38 cellular contexts compared by ENCODE assay signal in genomic region chr12:30678221-30678620, GRCh38.
"Had no signal": no experiment of that assay in that cellular context is flagged by ENCODE, and none has a peak within 500 bp of the region (broad histone marks: within the 10 kb centered on the region; RNA-seq: fewer than 3 reads in every experiment).

No MANE protein-coding gene starts in this region.

- ATAC-seq: activated naive CD4-positive, alpha-beta T cell treated with anti-CD3 and anti-CD28 coated beads, Interleukin-2, amount 50 U/mL, for 72 hours; activated naive CD8-positive, alpha-beta T cell treated with anti-CD3 and anti-CD28 coated beads, Interleukin-2, amount 50 U/mL, for 24 hours; activated T-cell treated with anti-CD3 and anti-CD28 coated beads, Interleukin-2, amount 50 U/mL, for 4 hours; activated T-cell treated with anti-CD3 and anti-CD28 coated beads, Interleukin-2, amount 50 U/mL, for 72 hours; activated T-helper 17 cell treated with anti-CD3 and anti-CD28 coated beads, Interleukin-2, amount 50 U/mL, for 72 hours; body of pancreas had no signal

- H3K27me3 ChIP-seq: adrenal gland, ascending aorta, body of pancreas, brain microvascular endothelial cell, breast epithelium, cardiac muscle cell had no signal

- H3K4me1 Mint-ChIP-seq: activated naive CD8-positive, alpha-beta T cell treated with anti-CD3 and anti-CD28 coated beads, Interleukin-2, amount 10 ng/mL, durations not matched to agents 7 days and 5 days; activated naive CD8-positive, alpha-beta T cell treated with anti-CD3 and anti-CD28 coated beads, Interleukin-2, amount 50 U/mL, for 24 hours; activated T-helper 17 cell treated with anti-CD3 and anti-CD28 coated beads, Interleukin-2, amount 50 U/mL, for 72 hours; brain had no signal

- H3K4me3 ChIP-seq: adrenal gland, ascending aorta, body of pancreas, breast epithelium, cardiac muscle cell had no signal

- H3K4me1 ChIP-seq: adrenal gland, ascending aorta, body of pancreas, breast epithelium had no signal

- H3K4me3 Mint-ChIP-seq: activated naive CD4-positive, alpha-beta T cell treated with anti-CD3 and anti-CD28 coated beads for 36 hours; activated naive CD4-positive, alpha-beta T cell treated with anti-CD3 and anti-CD28 coated beads, Interleukin-2, amount 50 U/mL, for 24 hours; activated naive CD8-positive, alpha-beta T cell; activated naive CD8-positive, alpha-beta T cell treated with anti-CD3 and anti-CD28 coated beads for 36 hours; activated naive CD8-positive, alpha-beta T cell treated with anti-CD3 and anti-CD28 coated beads, Interleukin-2, amount 10 ng/mL, durations not matched to agents 7 days and 5 days; activated naive CD8-positive, alpha-beta T cell treated with anti-CD3 and anti-CD28 coated beads, Interleukin-2, amount 50 U/mL, for 24 hours; activated T-cell treated with anti-CD3 and anti-CD28 coated beads, Interleukin-2, amount 50 U/mL, for 24 hours; activated T-cell treated with anti-CD3 and anti-CD28 coated beads, Interleukin-2, amount 50 U/mL, for 4 hours; activated T-cell treated with anti-CD3 and anti-CD28 coated beads, Interleukin-2, amount 50 U/mL, for 72 hours; activated T-helper 1 cell treated with anti-CD3 and anti-CD28 coated beads, Interleukin-12 subunit alpha, Interleukin-12 subunit beta, Interleukin-2, Interleukin-4 antibody, amounts not matched to agents 30 ng/mL and 10 ng/mL and 1 ng/mL, durations not matched to agents 14 hours and 24 hours and 36 hours; activated T-helper 17 cell treated with anti-CD3 and anti-CD28 coated beads, Interleukin-2, amount 50 U/mL, for 72 hours; brain; central memory CD8-positive, alpha-beta T cell had no signal

- H3K9me3 Mint-ChIP-seq: activated naive CD4-positive, alpha-beta T cell treated with anti-CD3 and anti-CD28 coated beads for 36 hours; activated naive CD4-positive, alpha-beta T cell treated with anti-CD3 and anti-CD28 coated beads, Interleukin-2, amount 50 U/mL, for 24 hours; activated naive CD4-positive, alpha-beta T cell treated with anti-CD3 and anti-CD28 coated beads, Interleukin-2, amount 50 U/mL, for 72 hours; activated naive CD8-positive, alpha-beta T cell treated with anti-CD3 and anti-CD28 coated beads for 36 hours; activated naive CD8-positive, alpha-beta T cell treated with anti-CD3 and anti-CD28 coated beads, Interleukin-2, amount 10 ng/mL, durations not matched to agents 7 days and 5 days; activated naive CD8-positive, alpha-beta T cell treated with anti-CD3 and anti-CD28 coated beads, Interleukin-2, amount 50 U/mL, for 24 hours; activated T-cell treated with anti-CD3 and anti-CD28 coated beads, Interleukin-2, amount 50 U/mL, for 24 hours; activated T-cell treated with anti-CD3 and anti-CD28 coated beads, Interleukin-2, amount 50 U/mL, for 4 hours; activated T-cell treated with anti-CD3 and anti-CD28 coated beads, Interleukin-2, amount 50 U/mL, for 72 hours; activated T-helper 1 cell treated with anti-CD3 and anti-CD28 coated beads, Interleukin-12 subunit alpha, Interleukin-12 subunit beta, Interleukin-2, Interleukin-4 antibody, amounts not matched to agents 30 ng/mL and 10 ng/mL and 1 ng/mL, durations not matched to agents 14 hours and 24 hours and 36 hours; activated T-helper 17 cell treated with anti-CD3 and anti-CD28 coated beads, Interleukin-2, amount 50 U/mL, for 72 hours; activated T-helper 2 cell treated with anti-CD3 and anti-CD28 coated beads, Interferon-gamma antibody, Interleukin-2, Interleukin-4, amounts not matched to agents 10 μg/mL and 5 μg/mL and 100 μg/mL, durations not matched to agents 14 hours and 24 hours and 36 hours; brain; central memory CD8-positive, alpha-beta T cell had no signal

- H3K27ac Mint-ChIP-seq: activated naive CD4-positive, alpha-beta T cell treated with anti-CD3 and anti-CD28 coated beads for 36 hours; activated naive CD4-positive, alpha-beta T cell treated with anti-CD3 and anti-CD28 coated beads, Interleukin-2, amount 50 U/mL, for 24 hours; activated naive CD4-positive, alpha-beta T cell treated with anti-CD3 and anti-CD28 coated beads, Interleukin-2, amount 50 U/mL, for 72 hours; activated naive CD8-positive, alpha-beta T cell; activated naive CD8-positive, alpha-beta T cell treated with anti-CD3 and anti-CD28 coated beads for 36 hours; activated naive CD8-positive, alpha-beta T cell treated with anti-CD3 and anti-CD28 coated beads, Interleukin-2, amount 10 ng/mL, durations not matched to agents 7 days and 5 days; activated naive CD8-positive, alpha-beta T cell treated with anti-CD3 and anti-CD28 coated beads, Interleukin-2, amount 50 U/mL, for 24 hours; activated T-cell treated with anti-CD3 and anti-CD28 coated beads, Interleukin-2, amount 50 U/mL, for 24 hours; activated T-cell treated with anti-CD3 and anti-CD28 coated beads, Interleukin-2, amount 50 U/mL, for 72 hours; activated T-helper 1 cell treated with anti-CD3 and anti-CD28 coated beads, Interleukin-12 subunit alpha, Interleukin-12 subunit beta, Interleukin-2, Interleukin-4 antibody, amounts not matched to agents 30 ng/mL and 10 ng/mL and 1 ng/mL, durations not matched to agents 14 hours and 24 hours and 36 hours; activated T-helper 17 cell treated with anti-CD3 and anti-CD28 coated beads, Interleukin-2, amount 50 U/mL, for 72 hours; activated T-helper 2 cell treated with anti-CD3 and anti-CD28 coated beads, Interferon-gamma antibody, Interleukin-2, Interleukin-4, amounts not matched to agents 10 μg/mL and 5 μg/mL and 100 μg/mL, durations not matched to agents 14 hours and 24 hours and 36 hours; brain had no signal

- H3K27ac ChIP-seq: adrenal gland, ascending aorta, body of pancreas, brain microvascular endothelial cell, breast epithelium, cardiac muscle cell had no signal

- DNase-seq: activated effector memory CD4-positive, alpha-beta T cell treated with anti-CD3 and anti-CD28 coated beads, Interleukin-2, amount 50 U/mL, for 16 hours; activated effector memory CD4-positive, alpha-beta T cell treated with Interleukin-2 at 50 U/mL for 16 hours; activated gamma-delta T cell; activated gamma-delta T cell treated with Interleukin-2 at 50 U/mL for 16 hours; activated naive CD4-positive, alpha-beta T cell; activated naive CD4-positive, alpha-beta T cell treated with anti-CD3 and anti-CD28 coated beads for 36 hours; activated naive CD4-positive, alpha-beta T cell treated with anti-CD3 and anti-CD28 coated beads, Interleukin-2, amount 50 U/mL, for 16 hours; activated naive CD4-positive, alpha-beta T cell treated with Interleukin-2 at 50 U/mL for 16 hours; activated naive CD8-positive, alpha-beta T cell treated with anti-CD3 and anti-CD28 coated beads for 36 hours; activated naive CD8-positive, alpha-beta T cell treated with anti-CD3 and anti-CD28 coated beads, Interleukin-2, amount 10 ng/mL, durations not matched to agents 7 days and 5 days; activated naive CD8-positive, alpha-beta T cell treated with anti-CD3 and anti-CD28 coated beads, Interleukin-2, amount 50 U/mL, for 24 hours; activated T-cell treated with anti-CD3 and anti-CD28 coated beads for 4 hours; activated T-cell treated with anti-CD3 and anti-CD28 coated beads, Interleukin-2, amount 50 U/mL, for 1 hour; activated T-cell treated with anti-CD3 and anti-CD28 coated beads, Interleukin-2, amount 50 U/mL, for 24 hours; activated T-cell treated with anti-CD3 and anti-CD28 coated beads, Interleukin-2, amount 50 U/mL, for 4 hours; activated T-cell treated with anti-CD3 and anti-CD28 coated beads, Interleukin-2, amount 50 U/mL, for 48 hours; activated T-cell treated with anti-CD3 and anti-CD28 coated beads, Interleukin-2, amount 50 U/mL, for 72 hours; adrenal gland; amniotic stem cell; amygdala; anterior cingulate cortex; aorta; body of pancreas; brain microvascular endothelial cell; caudate nucleus; central memory CD4-positive, alpha-beta T cell; cerebellar nuclear complex had no signal

- H3K9me3 ChIP-seq: ascending aorta, body of pancreas, breast epithelium had no signal

- H3K27me3 Mint-ChIP-seq: activated naive CD4-positive, alpha-beta T cell treated with anti-CD3 and anti-CD28 coated beads, Interleukin-2, amount 50 U/mL, for 24 hours; activated naive CD8-positive, alpha-beta T cell; activated naive CD8-positive, alpha-beta T cell treated with anti-CD3 and anti-CD28 coated beads for 36 hours; activated naive CD8-positive, alpha-beta T cell treated with anti-CD3 and anti-CD28 coated beads, Interleukin-2, amount 10 ng/mL, durations not matched to agents 7 days and 5 days; activated naive CD8-positive, alpha-beta T cell treated with anti-CD3 and anti-CD28 coated beads, Interleukin-2, amount 50 U/mL, for 24 hours; activated T-cell treated with anti-CD3 and anti-CD28 coated beads, Interleukin-2, amount 50 U/mL, for 24 hours; activated T-helper 17 cell treated with anti-CD3 and anti-CD28 coated beads, Interleukin-2, amount 50 U/mL, for 72 hours; brain; central memory CD8-positive, alpha-beta T cell had no signal
